In genomic region chr14:24366375-24366663, GRCh38 we compare ENCODE assay signal across 6 cellular contexts. TPM values are rescaled to one million over a fixed set of nuclear protein-coding genes. Genes with fewer than 3 reads are reported as not detected.
DNase-seq lines count a peak whose midpoint lies in the region; ATAC-seq and TF ChIP-seq lines count a peak whose summit lies in the region.

No MANE protein-coding gene starts in this region.

- H3K4me1 ChIP-seq in neutrophil (ENCODE audit: control insufficient read depth in 1 of 2, insufficient read depth in 1 of 2, low read depth in 1 of 2, low read length in 1 of 2), result peaks cover 16 to 36% of the 10 kb centered on the region in 2 experiments

- TF ChIP-seq CTCF in brain microvascular endothelial cell (IDR thresholded peaks at IDR 0.05; ENCODE audit: low read depth, low read length, missing control alignments) (no peak), neutrophil (IDR thresholded peaks at IDR 0.05) (no peak)

- in situ Hi-C loops in brain microvascular endothelial cell (cut with HindIII; ENCODE audit: low pct_ligation_motif_present, low sequenced_read_pairs), result no loop called here

- H3K36me3 ChIP-seq in H7 (replicated peaks; ENCODE audit: control insufficient read depth, insufficient read depth, low read length), result no peaks in the 10 kb centered on the region
- no peaks in the 10 kb centered on the region for H3K36me3 ChIP-seq in brain microvascular endothelial cell (replicated peaks)
- no peaks in the 10 kb centered on the region for H3K36me3 ChIP-seq in neutrophil

- peak overlapping the region; percentile 62 for H3K4me3 ChIP-seq in H7 (ENCODE audit: insufficient read depth, low read depth, low read length)
- peak overlapping the region; percentile 48 for H3K4me3 ChIP-seq in brain microvascular endothelial cell (ENCODE audit: low read depth, low read length)
- H3K4me3 ChIP-seq in neutrophil (ENCODE audit: low read depth in 1 of 2, low read length in 1 of 2), result peak overlapping the region; percentile 29 to 52

- DNase-seq in H7 (no peak), brain microvascular endothelial cell (no peak), NCI-H2107 treated with DMSO at 0.1 percent for 48 hours (lab: John Stamatoyannopoulos, UW; ENCODE audit: unreplicated experiment) (no peak), NCI-H526 treated with DMSO at 0.1 percent for 48 hours (lab: John Stamatoyannopoulos, UW) (no peak)

- H3K9me3 ChIP-seq in neutrophil, result no peaks in the 10 kb centered on the region

- no peak for ATAC-seq in GM18517 (IDR thresholded peaks at IDR 0.05; ENCODE audit: unreplicated experiment)

- H3K27me3 ChIP-seq in H7 (ENCODE audit: control insufficient read depth, insufficient read depth, low read length) (peaks cover 16% of the 10 kb centered on the region), brain microvascular endothelial cell (replicated peaks) (no peaks in the 10 kb centered on the region), neutrophil (peaks cover 99% of the 10 kb centered on the region)

- peak overlapping the region; percentile 81 for H3K27ac ChIP-seq in brain microvascular endothelial cell
- H3K27ac ChIP-seq in neutrophil, result no peak overlapping the region

RNA-seq across cellular contexts. Expression of gene NFATC4, which starts 1.7 kb away (rescaled TPM):
- total RNA-seq in H7 (2014; rRNA removed; shearing (Covaris generic)), result 12.2 and 28.3 TPM in 2 replicates

RNA-seq across cellular contexts. Expression of gene RIPK3, which starts 26.5 kb away (rescaled TPM):
- not detected in 2 replicates for total RNA-seq in H7 (2014; rRNA removed; shearing (Covaris generic))

RNA-seq across cellular contexts. Expression of gene ADCY4, which starts 31.4 kb away (rescaled TPM):
- total RNA-seq in H7 (2014; rRNA removed; shearing (Covaris generic)), result 0.17 TPM in 1 of 2 replicates, not detected in the other

RNA-seq across cellular contexts. Expression of gene NYNRIN, which starts 32.5 kb away (rescaled TPM):
- 3.6 and 6.1 TPM in 2 replicates for total RNA-seq in H7 (2014; rRNA removed; shearing (Covaris generic))

RNA-seq across cellular contexts. Expression of gene LTB4R, which starts 55.0 kb away (rescaled TPM):
- total RNA-seq in H7 (2014; rRNA removed; shearing (Covaris generic)), result 4.2 and 5.0 TPM in 2 replicates
